7 cellular contexts compared by ENCODE assay signal in the genomic region with DNA sequence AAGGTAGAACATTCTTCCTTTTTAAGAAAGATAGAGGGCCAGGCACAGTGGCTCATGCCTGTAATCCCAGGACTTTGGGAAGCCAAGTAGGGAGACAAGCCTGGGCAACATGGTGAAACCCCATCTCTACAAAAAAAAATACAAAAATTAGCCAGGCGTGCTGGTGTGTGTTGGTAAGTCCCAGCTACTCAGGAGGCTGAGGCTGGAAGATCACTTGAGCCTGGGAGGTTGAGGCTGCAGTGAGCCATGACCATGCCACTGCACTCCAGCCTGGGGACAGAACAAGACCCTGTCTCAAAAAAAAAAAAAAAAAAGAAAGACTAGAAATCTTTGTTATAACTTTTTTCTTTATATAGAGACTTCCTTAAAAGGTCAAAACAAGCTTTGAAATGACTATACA. TPM values are rescaled to one million over a fixed set of nuclear protein-coding genes. Genes with fewer than 3 reads are reported as not detected.
DNase-seq lines count a peak whose midpoint lies in the region; TF ChIP-seq lines count a peak whose summit lies in the region.
"Not testable (repeated sequence)": the region's sequence is repeated elsewhere in the genome, so short reads cannot be mapped to it uniquely, and the experiment has no call there.

No MANE protein-coding gene starts in this region.

- H3K4me1 ChIP-seq in adrenal gland (replicated peaks in 1 of 2) (peaks cover 19 to 27% of the 10 kb centered on the region in 2 donors), left ventricle myocardium inferior (peaks cover 23% of the 10 kb centered on the region), thyroid gland (peaks cover 68 to 82% of the 10 kb centered on the region in 2 donors)

- intact Hi-C loops in adrenal gland (cut with DNase I); left ventricle myocardium inferior (cut with micrococcal nuclease); thyroid gland (cut with DNase I): not testable (repeated sequence)

- H3K9me3 ChIP-seq in MG63; adrenal gland (replicated peaks in 1 of 3); left ventricle myocardium inferior (replicated peaks); thyroid gland: not testable (repeated sequence)

- H3K9me3 Mint-ChIP-seq in chondrocyte (ENCODE audit: low read depth); osteocyte (ENCODE audit: unreplicated experiment): not testable (repeated sequence)

- H3K27me3 ChIP-seq in MG63; adrenal gland; left ventricle myocardium inferior (ENCODE audit: low read depth); thyroid gland: not testable (repeated sequence)

- H3K27ac ChIP-seq in adrenal gland: peak overlapping the region in 3 of 5 donors; percentile 27 to 63 (median 40)
- peak overlapping the region; percentile 16 for H3K27ac ChIP-seq in left ventricle myocardium inferior (replicated peaks)
- peak overlapping the region; percentile 49 to 85 (median 72) for H3K27ac ChIP-seq in thyroid gland

- WGBS in adrenal gland, 4 donors: 50 to 93% (median 86%) methylated on average over 1 of the region's 1 CpG
- 23 to 29% methylated on average over 1 of the region's 1 CpG for WGBS in thyroid gland, 2 donors

- TF ChIP-seq CTCF in GM12865 (IDR thresholded peaks at IDR 0.05; ENCODE audit: insufficient read depth, low read depth, low read length, missing control alignments); adrenal gland (IDR thresholded peaks at IDR 0.05); chondrocyte (IDR thresholded peaks at IDR 0.05); left ventricle myocardium inferior (IDR thresholded peaks at IDR 0.05; ENCODE audit: borderline replicate concordance); osteocyte (IDR thresholded peaks at IDR 0.05); thyroid gland (IDR thresholded peaks at IDR 0.05): not testable (repeated sequence)

- H3K4me1 Mint-ChIP-seq in chondrocyte (ENCODE audit: low read depth): peaks cover 38% of the 10 kb centered on the region
- H3K4me1 Mint-ChIP-seq in osteocyte (ENCODE audit: unreplicated experiment): peaks cover 48% of the 10 kb centered on the region

- H3K4me3 ChIP-seq in GM12865 (ENCODE audit: low read depth, low read length) (peak overlapping the region; percentile 15; the same call in 1 of the 2 replicates), MG63 (peak overlapping the region; percentile 5), adrenal gland (peak overlapping the region in 1 of 4 donors; percentile 8)
- H3K4me3 ChIP-seq in left ventricle myocardium inferior; thyroid gland (replicated peaks in 1 of 3): not testable (repeated sequence)

- not testable (repeated sequence) for H3K36me3 Mint-ChIP-seq in chondrocyte (ENCODE audit: low read depth)
- H3K36me3 Mint-ChIP-seq in osteocyte (ENCODE audit: unreplicated experiment): peaks cover 22% of the 10 kb centered on the region

- peak; percentile 38 for DNase-seq in GM12865 (ENCODE audit: low read depth)
- not testable (repeated sequence) for DNase-seq in MG63; adrenal gland; chondrocyte (ENCODE audit: low spot score); left ventricle myocardium inferior; osteocyte (ENCODE audit: extremely low spot score, unreplicated experiment)
- DNase-seq in thyroid gland: peak; percentile 81 to 85

- not testable (repeated sequence) for H3K4me3 Mint-ChIP-seq in chondrocyte (ENCODE audit: unreplicated experiment); osteocyte (ENCODE audit: unreplicated experiment)

- peaks cover 22% of the 10 kb centered on the region for H3K36me3 ChIP-seq in MG63
- H3K36me3 ChIP-seq in adrenal gland (replicated peaks in 1 of 2); left ventricle myocardium inferior; thyroid gland: not testable (repeated sequence)

- H3K27ac Mint-ChIP-seq in chondrocyte (ENCODE audit: unreplicated experiment): peak overlapping the region; percentile 87
- H3K27ac Mint-ChIP-seq in osteocyte (ENCODE audit: unreplicated experiment): peak overlapping the region; percentile 92

- not testable (repeated sequence) for TF ChIP-seq POLR2A in adrenal gland (IDR thresholded peaks at IDR 0.05); thyroid gland (IDR thresholded peaks at IDR 0.05)

- H3K27me3 Mint-ChIP-seq in chondrocyte (ENCODE audit: low read depth); osteocyte (ENCODE audit: unreplicated experiment): not testable (repeated sequence)

RNA-seq across cellular contexts. Expression of gene CYBRD1, which starts 8.6 kb away (rescaled TPM):
- 56.3 and 58.5 TPM in 2 replicates for total RNA-seq in MG63 (2014; rRNA removed; shearing (Covaris generic); ENCODE audit: low replicate concordance)
- 100 to 1,000 TPM in 7 of 8 donors, 10 to 100 TPM in 1; 52.7 to 346 (median 234) TPM for total RNA-seq in adrenal gland
- polyA plus RNA-seq in adrenal gland: 10 to 100 TPM; 45.6 to 67.9 (median 62.3) TPM
- total RNA-seq in chondrocyte: 84.5 to 139 TPM (median 88.5 TPM) in 3 replicates
- 48.4 TPM for total RNA-seq in left ventricle myocardium inferior
- 140 and 148 TPM in 2 replicates for total RNA-seq in osteocyte
- total RNA-seq in thyroid gland: 100 to 1,000 TPM; 462 to 802 (median 490) TPM

Comparison
In these comparisons a context has a peak if more than half of its experiments do, and no peak if none do; other contexts are left out.
1. H3K27ac ChIP-seq: peak in every context shown above with its lines; median percentile 72 in thyroid gland; 40 in adrenal gland; 16 in left ventricle myocardium inferior.